37 cellular contexts compared by ENCODE assay signal in the genomic region with DNA sequence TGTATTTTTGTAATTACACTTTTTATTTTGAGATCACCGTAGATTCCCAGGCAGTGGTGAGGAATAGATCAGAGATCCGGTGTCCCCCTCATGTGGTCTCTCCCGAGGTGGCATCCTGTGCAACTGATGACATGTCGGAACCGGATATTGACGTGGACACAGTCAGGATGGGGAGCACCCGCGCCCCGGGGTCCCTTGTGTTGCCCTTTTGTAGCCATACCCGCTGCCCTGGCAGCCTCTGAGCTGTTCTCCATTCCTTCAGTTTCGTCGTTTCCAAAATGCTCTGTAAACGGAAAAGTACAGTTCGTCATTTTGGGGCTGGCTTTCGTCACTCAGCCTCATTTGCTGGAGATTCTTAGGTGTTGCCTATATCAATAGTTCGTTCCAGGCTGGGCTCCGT. TPM values are rescaled to one million over a fixed set of nuclear protein-coding genes. Genes with fewer than 3 reads are reported as not detected.
"Had no signal": no experiment of that assay in that cellular context is flagged by ENCODE, and none has a peak within 500 bp of the region (broad histone marks: within the 10 kb centered on the region; RNA-seq: fewer than 3 reads in every experiment).

No MANE protein-coding gene starts in this region.

- DNase-seq: Karpas-422, Kasumi-1, KG1, MG63, MM.1S, MV-4-11, NCI-H1048, NCI-H1092, NCI-H1092 treated with DMSO at 0.1 percent for 48 hours, NCI-H1105, NCI-H1105 treated with DMSO at 0.1 percent for 48 hours, NCI-H1417, NCI-H1417 treated with DMSO at 0.1 percent for 48 hours, NCI-H1436, NCI-H1436 treated with DMSO at 0.1 percent for 48 hours, NCI-H146, NCI-H1694, NCI-H1694 treated with DMSO at 0.1 percent for 48 hours, NCI-H187, NCI-H187 treated with DMSO at 0.1 percent for 48 hours, NCI-H1930, NCI-H2029 treated with DMSO at 0.1 percent for 48 hours, NCI-H2081, NCI-H2081 treated with DMSO at 0.1 percent for 48 hours, NCI-H2107, NCI-H2171, NCI-H2171 treated with DMSO at 0.1 percent for 48 hours, NCI-H2227 treated with DMSO at 0.1 percent for 48 hours, NCI-H226, NCI-H345, NCI-H446, NCI-H446 treated with DMSO at 0.1 percent for 48 hours, NCI-H510A, NCI-H510A treated with DMSO at 0.1 percent for 48 hours had no signal

- H3K4me2 ChIP-seq: KMS-11 had no signal

- H3K36me3 ChIP-seq: MG63 had no signal

- H3K27ac ChIP-seq: KMS-11 had no signal

- H3K4me3 ChIP-seq: MG63 had no signal

- H3K27me3 ChIP-seq: MG63 had no signal

- H3K9me3 ChIP-seq: MG63 had no signal

RNA-seq across cellular contexts. Expression of a gene that starts 14.2 kb away (rescaled TPM):
- total RNA-seq: LHCN-M2, MCF 10A had no signal
